ENCODE assay signal across 21 cellular contexts in the genomic region with DNA sequence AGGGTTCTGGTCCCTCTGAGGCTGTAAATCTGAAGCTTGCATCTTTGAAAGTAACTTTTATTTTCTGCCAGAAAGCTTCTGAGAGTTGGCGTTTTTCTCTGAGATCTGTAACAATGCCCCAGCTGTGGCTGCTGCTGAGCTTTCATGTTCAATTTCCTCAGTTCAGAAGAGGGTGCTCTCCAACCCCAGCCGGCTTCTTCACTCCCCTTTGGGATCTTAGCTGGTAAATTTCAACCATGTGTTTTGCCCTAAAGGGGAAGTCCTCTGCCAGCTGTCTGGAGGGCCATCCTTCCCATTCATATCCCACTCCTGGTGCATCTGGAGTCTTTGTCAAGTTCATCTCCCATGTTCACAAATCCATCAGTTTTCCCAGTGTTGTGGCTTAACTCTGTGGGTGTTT. TPM values are rescaled to one million over a fixed set of nuclear protein-coding genes. Genes with fewer than 3 reads are reported as not detected.
"Had no signal": no experiment of that assay in that cellular context is flagged by ENCODE, and none has a peak within 500 bp of the region (broad histone marks: within the 10 kb centered on the region; RNA-seq: fewer than 3 reads in every experiment).

No MANE protein-coding gene starts in this region.

- H3K27ac Mint-ChIP-seq: activated naive CD4-positive, alpha-beta T cell treated with anti-CD3 and anti-CD28 coated beads, Interleukin-2, amount 10 ng/mL, durations not matched to agents 7 days and 5 days; memory B cell; natural killer cell had no signal

- H3K36me3 ChIP-seq: adrenal gland, cardiac muscle cell, left ventricle myocardium inferior, prostate gland, upper lobe of left lung had no signal

- H3K4me3 ChIP-seq: adrenal gland, cardiac muscle cell, hepatocyte, left ventricle myocardium inferior, prostate gland, smooth muscle cell, upper lobe of left lung had no signal

- H3K4me1 Mint-ChIP-seq: activated naive CD4-positive, alpha-beta T cell treated with anti-CD3 and anti-CD28 coated beads, Interleukin-2, amount 10 ng/mL, durations not matched to agents 7 days and 5 days; memory B cell; natural killer cell had no signal

- H3K27ac ChIP-seq: cardiac muscle cell, hepatocyte, left ventricle myocardium inferior, prostate gland, upper lobe of left lung had no signal

- H3K4me1 ChIP-seq: prostate gland had no signal

- H3K27me3 ChIP-seq: adrenal gland, cardiac muscle cell, hepatocyte, upper lobe of left lung had no signal

- H3K4me2 ChIP-seq: hepatocyte, smooth muscle cell had no signal

- H3K9me3 Mint-ChIP-seq: activated naive CD4-positive, alpha-beta T cell treated with anti-CD3 and anti-CD28 coated beads, Interleukin-2, amount 10 ng/mL, durations not matched to agents 7 days and 5 days; memory B cell; natural killer cell had no signal

- H3K36me3 Mint-ChIP-seq: activated naive CD4-positive, alpha-beta T cell treated with anti-CD3 and anti-CD28 coated beads, Interleukin-2, amount 10 ng/mL, durations not matched to agents 7 days and 5 days; memory B cell; natural killer cell had no signal

- H3K4me3 Mint-ChIP-seq: activated naive CD4-positive, alpha-beta T cell treated with anti-CD3 and anti-CD28 coated beads, Interleukin-2, amount 10 ng/mL, durations not matched to agents 7 days and 5 days; memory B cell; natural killer cell had no signal

- DNase-seq: activated naive CD4-positive, alpha-beta T cell treated with anti-CD3 and anti-CD28 coated beads, Interleukin-2, amount 10 ng/mL, durations not matched to agents 7 days and 5 days; activated T-cell treated with anti-CD3 and anti-CD28 coated beads for 4 hours; islet precursor cell; left ventricle myocardium inferior; natural killer cell; stimulated activated CD4-positive, alpha-beta T cell treated with anti-CD3 and anti-CD28 coated beads, Interleukin-4, amount 100 ng/mL, for 4 hours; stimulated activated CD8-positive, alpha-beta memory T cell treated with anti-CD3 and anti-CD28 coated beads, Interleukin-4, amount 100 ng/mL, for 48 hours; stimulated activated naive CD4-positive, alpha-beta T cell treated with Interleukin-2 at 50 U/mL for 16 hours; SW 1271; upper lobe of left lung had no signal

- H3K9me3 ChIP-seq: adrenal gland, left ventricle myocardium inferior, prostate gland, upper lobe of left lung had no signal

RNA-seq across cellular contexts. Expression of gene CFAP100, which starts 18.2 kb away (rescaled TPM):
- total RNA-seq: adrenal gland; cardiac muscle cell; glomerular endothelial cell; hepatocyte; left ventricle myocardium inferior; natural killer cell; omental fat pad; right cardiac atrium; smooth muscle cell; T-helper 2 cell treated with Interferon-gamma antibody and Interleukin-4, amounts not matched to agents 100 ng/mL and 5 ng/mL, for 36 hours had no signal
- polyA plus RNA-seq: adrenal gland, cardiac muscle cell, esophagus, hepatocyte, right cardiac atrium, smooth muscle cell had no signal

RNA-seq across cellular contexts. Expression of gene KLF15, which starts 19.3 kb away (rescaled TPM):
- total RNA-seq: smooth muscle cell; T-helper 2 cell treated with Interferon-gamma antibody and Interleukin-4, amounts not matched to agents 100 ng/mL and 5 ng/mL, for 36 hours had no signal
- polyA plus RNA-seq: smooth muscle cell had no signal
